Comparison of ENCODE assay signal across 20 cellular contexts in the genomic region with DNA sequence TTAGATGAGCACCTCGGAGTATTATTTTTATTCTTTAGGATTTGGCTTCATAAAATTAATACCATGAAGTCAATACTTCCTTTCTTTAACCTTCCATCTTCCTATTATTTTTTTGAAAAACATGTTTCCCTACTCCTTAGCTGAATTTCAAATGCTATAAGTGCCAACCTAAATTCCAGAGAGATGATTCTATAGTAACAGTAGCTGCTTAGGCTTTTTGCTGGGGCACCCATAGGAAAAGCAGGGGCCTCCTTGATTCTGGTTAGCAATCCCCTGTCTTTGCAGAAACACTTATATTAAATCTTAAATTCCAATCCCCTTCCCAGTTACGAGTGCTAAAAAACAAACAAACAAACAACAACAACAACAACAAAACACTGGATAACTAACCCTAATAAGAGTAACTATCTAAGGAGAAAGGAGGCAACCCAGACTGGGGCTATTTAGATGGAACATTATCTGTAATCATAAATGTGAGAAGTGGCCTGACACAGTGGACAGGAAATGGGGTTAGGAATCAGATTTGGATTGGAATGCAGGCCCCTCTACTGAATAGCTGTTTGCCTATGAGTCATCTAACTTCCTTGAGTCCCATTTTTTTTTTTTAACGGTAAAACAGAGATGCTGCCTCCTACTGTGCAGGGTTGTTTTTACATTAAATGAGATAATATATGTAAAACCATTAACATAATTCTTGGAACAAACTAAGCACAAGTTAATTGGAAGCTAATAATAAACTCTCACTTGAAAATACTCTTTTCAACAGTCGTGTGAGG.
A peak's percentile ranks its signal among the peaks of the same experiment; 100 is the strongest.
DNase-seq lines count a peak whose midpoint lies in the region; ATAC-seq, FAIRE-seq and TF ChIP-seq lines count a peak whose summit lies in the region.
"Had no signal": no experiment of that assay in that cellular context is flagged by ENCODE, and none has a peak within 500 bp of the region (broad histone marks: within the 10 kb centered on the region; RNA-seq: fewer than 3 reads in every experiment).

No MANE protein-coding gene starts in this region.

- H2AK5ac ChIP-seq in H1 (ENCODE audit: low read depth, low read length) (no peak overlapping the region), mesendoderm (ENCODE audit: low read length) (no peak overlapping the region)

- CTCF ChIA-PET in H1 (lab: Charles Lee; ENCODE audit: partially characterized antibody) = interaction anchor here (1.0 to 1.5 kb wide), 3 partner anchors 16 to 48 kb away, joined by 3 to 8 read pairs (median 3); no protein-coding TSS in a partner anchor

- FAIRE-seq in H1 (lab: Jason Lieb, UNC) = no peak
- FAIRE-seq: G401.6, GM12878 had no signal

- H3K9me3 Mint-ChIP-seq in stimulated activated naive B cell treated with anti-CD40 and anti-IgM and Interleukin-4, amounts not matched to agents 10 μg/mL and 1 μg/mL and 100 μg/mL, for 72 hours = no peaks in the 10 kb centered on the region
- H3K9me3 Mint-ChIP-seq: activated naive CD8-positive, alpha-beta T cell treated with anti-CD3 and anti-CD28 coated beads, Interleukin-2, amount 10 ng/mL, durations not matched to agents 7 days and 5 days; activated T-helper 1 cell treated with anti-CD3 and anti-CD28 coated beads, Interleukin-12 subunit alpha, Interleukin-12 subunit beta, Interleukin-2, Interleukin-4 antibody, amounts not matched to agents 30 ng/mL and 10 ng/mL and 1 ng/mL, durations not matched to agents 14 hours and 24 hours and 36 hours; effector memory CD8-positive, alpha-beta T cell; T-cell had no signal

- no peaks in the 10 kb centered on the region for H3K27me3 Mint-ChIP-seq in stimulated activated naive B cell treated with anti-CD40 and anti-IgM and Interleukin-4, amounts not matched to agents 10 μg/mL and 1 μg/mL and 100 μg/mL, for 72 hours
- H3K27me3 Mint-ChIP-seq: activated naive CD8-positive, alpha-beta T cell treated with anti-CD3 and anti-CD28 coated beads, Interleukin-2, amount 10 ng/mL, durations not matched to agents 7 days and 5 days; effector memory CD8-positive, alpha-beta T cell; T-cell had no signal

- H3K4me3 Mint-ChIP-seq in stimulated activated naive B cell treated with anti-CD40 and anti-IgM and Interleukin-4, amounts not matched to agents 10 μg/mL and 1 μg/mL and 100 μg/mL, for 72 hours = no peak overlapping the region
- H3K4me3 Mint-ChIP-seq: activated naive CD8-positive, alpha-beta T cell treated with anti-CD3 and anti-CD28 coated beads, Interleukin-2, amount 10 ng/mL, durations not matched to agents 7 days and 5 days; activated T-helper 1 cell treated with anti-CD3 and anti-CD28 coated beads, Interleukin-12 subunit alpha, Interleukin-12 subunit beta, Interleukin-2, Interleukin-4 antibody, amounts not matched to agents 30 ng/mL and 10 ng/mL and 1 ng/mL, durations not matched to agents 14 hours and 24 hours and 36 hours; effector memory CD8-positive, alpha-beta T cell; T-cell had no signal

- TF ChIP-seq POLR2A in H1 (IDR thresholded peaks at IDR 0.05; ENCODE audit: control extremely low read depth in 1 of 2, low read depth in 2 of 2, low read length in 2 of 2) = no peak

- H4K5ac ChIP-seq in H1 (ENCODE audit: insufficient read length, low read depth, low read length) = no peak overlapping the region
- H4K5ac ChIP-seq in mesendoderm (ENCODE audit: low read length) = no peak overlapping the region

- H3K79me1 ChIP-seq in H1 (ENCODE audit: low read depth, low read length) (no peaks in the 10 kb centered on the region), mesendoderm (ENCODE audit: low read length) (no peaks in the 10 kb centered on the region)

- H3K36me3 ChIP-seq in H1 (ENCODE audit: control insufficient read depth in 2 of 4, insufficient read depth in 4 of 4, low read length in 3 of 4) (no peaks in the 10 kb centered on the region), mesendoderm (ENCODE audit: control insufficient read depth, insufficient read depth, low read length) (no peaks in the 10 kb centered on the region)
- H3K36me3 ChIP-seq: Peyer's patch had no signal

- H3K4me1 Mint-ChIP-seq in stimulated activated naive B cell treated with anti-CD40 and anti-IgM and Interleukin-4, amounts not matched to agents 10 μg/mL and 1 μg/mL and 100 μg/mL, for 72 hours = no peaks in the 10 kb centered on the region
- H3K4me1 Mint-ChIP-seq: activated naive CD8-positive, alpha-beta T cell treated with anti-CD3 and anti-CD28 coated beads, Interleukin-2, amount 10 ng/mL, durations not matched to agents 7 days and 5 days; T-cell had no signal

- no peak overlapping the region for H3K27ac Mint-ChIP-seq in stimulated activated naive B cell treated with anti-CD40 and anti-IgM and Interleukin-4, amounts not matched to agents 10 μg/mL and 1 μg/mL and 100 μg/mL, for 72 hours
- H3K27ac Mint-ChIP-seq: activated naive CD8-positive, alpha-beta T cell treated with anti-CD3 and anti-CD28 coated beads, Interleukin-2, amount 10 ng/mL, durations not matched to agents 7 days and 5 days; activated T-helper 1 cell treated with anti-CD3 and anti-CD28 coated beads, Interleukin-12 subunit alpha, Interleukin-12 subunit beta, Interleukin-2, Interleukin-4 antibody, amounts not matched to agents 30 ng/mL and 10 ng/mL and 1 ng/mL, durations not matched to agents 14 hours and 24 hours and 36 hours; effector memory CD8-positive, alpha-beta T cell; T-cell had no signal

- H3K4ac ChIP-seq in H1 (replicated peaks; ENCODE audit: insufficient read length, low read depth, low read length) = no peak overlapping the region
- H3K4ac ChIP-seq in mesendoderm (ENCODE audit: low read depth, low read length) = no peak overlapping the region

- no peak overlapping the region for H3K14ac ChIP-seq in H1 (ENCODE audit: insufficient read length)

- H3K4me3 ChIP-seq in H1 (ENCODE audit: extremely low read depth in 1 of 4, insufficient read depth in 2 of 4, low read depth in 3 of 4, low read length in 4 of 4) (no peak overlapping the region), mesendoderm (ENCODE audit: low read length) (no peak overlapping the region)
- H3K4me3 ChIP-seq: GM12878, Peyer's patch, testis had no signal

- H2BK5ac ChIP-seq in H1 (ENCODE audit: low read depth, low read length) (no peak overlapping the region), mesendoderm (ENCODE audit: low read length) (no peak overlapping the region)

- H3K4me1 ChIP-seq in H1 (replicated peaks in 1 of 4; ENCODE audit: control insufficient read depth in 3 of 4, insufficient read depth in 4 of 4, low read length in 3 of 4) = no peaks in the 10 kb centered on the region
- no peaks in the 10 kb centered on the region for H3K4me1 ChIP-seq in mesendoderm (ENCODE audit: control insufficient read depth, low read depth, low read length)
- H3K4me1 ChIP-seq: Caco-2, Peyer's patch, testis had no signal

- no peak overlapping the region for H2AFZ ChIP-seq in H1 (ENCODE audit: low read length)

- H3K9me3 ChIP-seq in H1 (ENCODE audit: insufficient read depth in 2 of 2, low read depth in 1 of 2, low read length in 1 of 2) = no peaks in the 10 kb centered on the region
- H3K9me3 ChIP-seq: Caco-2, Peyer's patch, testis had no signal

- no peaks in the 10 kb centered on the region for H4K20me1 ChIP-seq in H1 (replicated peaks in 1 of 2; ENCODE audit: control insufficient read depth in 1 of 2, insufficient read depth in 2 of 2, low read length in 2 of 2)

- POLR2A ChIA-PET in H1 (lab: Charles Lee; ENCODE audit: partially characterized antibody) = no interaction called here

- WGBS in H1 (ENCODE audit: extremely low coverage in 1 of 2, insufficient coverage in 1 of 2, insufficient read length in 1 of 2, insufficient replicate concordance in 2 of 2, low coverage in 1 of 2, low lambda C conversion rate in 2 of 2, missing lambda C conversion rate in 1 of 2), 2 experiments = 80% methylated on average over 4 of the region's 4 CpGs; no CpG with 5 or more reads in 1 of the 2 experiments
- WGBS in mesendoderm (ENCODE audit: extremely low coverage, insufficient coverage, low lambda C conversion rate) = no CpG with 5 or more reads among the region's 4 CpGs

- no peaks in the 10 kb centered on the region for H3K23me2 ChIP-seq in H1 (ENCODE audit: low read depth, low read length)

- H3K4me2 ChIP-seq in H1 (ENCODE audit: insufficient read depth in 1 of 2, low read depth in 2 of 2, low read length in 2 of 2) = no peak overlapping the region
- no peak overlapping the region for H3K4me2 ChIP-seq in mesendoderm (ENCODE audit: low read length)
- H3K4me2 ChIP-seq: KMS-11 had no signal

- H3K18ac ChIP-seq in H1 (ENCODE audit: extremely low read depth, low read length) (no peak overlapping the region), mesendoderm (ENCODE audit: low read length) (no peak overlapping the region)

- no peak overlapping the region for H2BK20ac ChIP-seq in H1 (ENCODE audit: low read length)

- no peak overlapping the region for H3K9ac ChIP-seq in H1 (replicated peaks in 1 of 4; ENCODE audit: extremely low read depth in 1 of 4, low read depth in 3 of 4, low read length in 3 of 4)
- no peak overlapping the region for H3K9ac ChIP-seq in mesendoderm (ENCODE audit: low read length)
- H3K9ac ChIP-seq: KMS-11 had no signal

- H2BK15ac ChIP-seq in H1 (ENCODE audit: low read length) (no peak overlapping the region), mesendoderm (replicated peaks; ENCODE audit: low read depth) (no peak overlapping the region)

- no peaks in the 10 kb centered on the region for H3K27me3 ChIP-seq in H1 (replicated peaks in 1 of 4; ENCODE audit: control insufficient read depth in 3 of 4, extremely low read depth in 1 of 4, insufficient read depth in 3 of 4, low read length in 3 of 4)
- no peaks in the 10 kb centered on the region for H3K27me3 ChIP-seq in mesendoderm (ENCODE audit: insufficient read depth, low read length, poor library complexity)
- H3K27me3 ChIP-seq: Peyer's patch, testis had no signal

- ATAC-seq in HG03342 (IDR thresholded peaks at IDR 0.05; ENCODE audit: unreplicated experiment) = no peak
- no peak for ATAC-seq in stimulated activated naive B cell treated with anti-CD40 and anti-IgM and Interleukin-4, amounts not matched to agents 10 μg/mL and 1 μg/mL and 100 μg/mL, for 72 hours (replicated peaks)
- ATAC-seq: effector memory CD8-positive, alpha-beta T cell; GM12878; left ventricle myocardium superior; T-cell had no signal

- H2BK120ac ChIP-seq in H1 (replicated peaks; ENCODE audit: low read depth, low read length) (no peak overlapping the region), mesendoderm (ENCODE audit: low read depth, low read length) (no peak overlapping the region)

- H2BK12ac ChIP-seq in H1 (ENCODE audit: low read depth, low read length) = no peak overlapping the region

- no peak for TF ChIP-seq EP300 in H1 (IDR thresholded peaks at IDR 0.05; ENCODE audit: borderline replicate concordance in 1 of 2, low read depth in 2 of 2, low read length in 2 of 2)

- DNase-seq in ELR (ENCODE audit: low read depth) (peak; percentile 1), RKO (ENCODE audit: low spot score) (peak; percentile 37), H1 (ENCODE audit: low read depth in 1 of 2, low spot score in 2 of 2) (no peak), mesendoderm (peak; percentile 76), superior temporal gyrus (ENCODE audit: extremely low spot score) (no peak)
- no peak for DNase-seq in stimulated activated naive B cell treated with anti-CD40 and anti-IgM and Interleukin-4, amounts not matched to agents 10 μg/mL and 1 μg/mL and 100 μg/mL, for 72 hours
- DNase-seq in stimulated activated CD4-positive, alpha-beta T cell treated with anti-CD3 and anti-CD28 coated beads, Interleukin-15, amount 100 ng/mL, for 24 hours = no peak
- DNase-seq: activated naive CD8-positive, alpha-beta T cell treated with anti-CD3 and anti-CD28 coated beads, Interleukin-2, amount 10 ng/mL, durations not matched to agents 7 days and 5 days; Caco-2; central memory CD4-positive, alpha-beta T cell; effector memory CD8-positive, alpha-beta T cell; left ventricle myocardium superior; Peyer's patch; T-cell; testis had no signal

- H3K56ac ChIP-seq in H1 (replicated peaks; ENCODE audit: insufficient read length, low read depth, low read length) (no peak overlapping the region), mesendoderm (ENCODE audit: low read length) (no peak overlapping the region)

- TF ChIP-seq CTCF in H1 (IDR thresholded peaks at IDR 0.05; ENCODE audit: control extremely low read depth in 1 of 3, insufficient read depth in 1 of 3, low read depth in 1 of 3, low read length in 3 of 3) = no peak

- no peaks in the 10 kb centered on the region for H3K79me2 ChIP-seq in H1 (ENCODE audit: control insufficient read depth in 1 of 2, insufficient read depth in 2 of 2, low read length in 2 of 2)
- H3K79me2 ChIP-seq in mesendoderm (ENCODE audit: control insufficient read depth, insufficient read depth, low read length) = no peaks in the 10 kb centered on the region

- H3K23ac ChIP-seq in H1 (ENCODE audit: insufficient read length) (no peak overlapping the region), mesendoderm (ENCODE audit: low read length) (no peak overlapping the region)

- TF ChIP-seq RAD21 in H1 (IDR thresholded peaks at IDR 0.05 in 1 of 2, conservative IDR thresholded peaks at IDR 0.05 in 1 of 2; ENCODE audit: low read depth in 2 of 2, low read length in 2 of 2) = no peak

- H4K91ac ChIP-seq in H1 (replicated peaks; ENCODE audit: insufficient read length, low read length) = no peak overlapping the region

- no peak overlapping the region for H4K8ac ChIP-seq in H1 (ENCODE audit: extremely low read depth, insufficient read depth, low read length)
- H4K8ac ChIP-seq in mesendoderm (ENCODE audit: low read depth, low read length) = no peak overlapping the region

- no peaks in the 10 kb centered on the region for H3K36me3 Mint-ChIP-seq in stimulated activated naive B cell treated with anti-CD40 and anti-IgM and Interleukin-4, amounts not matched to agents 10 μg/mL and 1 μg/mL and 100 μg/mL, for 72 hours
- H3K36me3 Mint-ChIP-seq: activated naive CD8-positive, alpha-beta T cell treated with anti-CD3 and anti-CD28 coated beads, Interleukin-2, amount 10 ng/mL, durations not matched to agents 7 days and 5 days; T-cell had no signal

- H3K27ac ChIP-seq in H1 (ENCODE audit: low read depth, low read length) (no peak overlapping the region), mesendoderm (ENCODE audit: low read depth, low read length) (no peak overlapping the region)
- H3K27ac ChIP-seq: KMS-11, Peyer's patch, testis had no signal

Comparison
In these comparisons a context has a peak if more than half of its experiments do, and no peak if none do; other contexts are left out.
1. DNase-seq: peak in ELR (single experiment), RKO (single experiment) and mesendoderm (single experiment); none in H1 (0 of 2), superior temporal gyrus (single experiment), stimulated activated naive B cell treated with anti-CD40 and anti-IgM and Interleukin-4, amounts not matched to agents 10 μg/mL and 1 μg/mL and 100 μg/mL, for 72 hours (single experiment) and stimulated activated CD4-positive, alpha-beta T cell treated with anti-CD3 and anti-CD28 coated beads, Interleukin-15, amount 100 ng/mL, for 24 hours (single experiment).